In the genomic region with DNA sequence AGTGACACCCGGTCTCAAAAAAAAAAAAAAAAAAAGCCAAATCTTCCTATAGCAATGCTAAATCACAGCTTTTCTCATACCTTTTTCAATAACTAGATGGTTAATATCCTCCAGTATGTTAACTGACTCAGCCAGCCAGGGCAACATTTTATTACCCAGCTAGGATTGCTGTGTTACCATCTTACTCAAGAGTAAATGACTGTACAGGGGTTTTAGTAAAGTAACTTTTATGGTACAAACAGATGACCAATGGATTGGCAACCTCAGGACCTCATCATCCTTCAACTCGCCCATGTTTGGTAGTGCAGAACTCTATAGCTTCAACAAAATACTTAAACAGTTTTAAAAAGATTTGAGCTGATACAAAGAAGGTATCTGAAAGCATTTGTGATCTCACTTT, we compare ENCODE assay signal across 32 cellular contexts.
"Had no signal": no experiment of that assay in that cellular context is flagged by ENCODE, and none has a peak within 500 bp of the region (broad histone marks: within the 10 kb centered on the region; RNA-seq: fewer than 3 reads in every experiment).

No MANE protein-coding gene starts in this region.

- H3K27ac ChIP-seq: adrenal gland, body of pancreas, coronary artery, dorsolateral prefrontal cortex, foreskin keratinocyte, heart right ventricle, parathyroid adenoma, psoas muscle, sigmoid colon, suprapubic skin, tibial artery, upper lobe of right lung had no signal

- H3K4me3 Mint-ChIP-seq: activated naive CD8-positive, alpha-beta T cell treated with anti-CD3 and anti-CD28 coated beads for 36 hours; activated T-cell treated with anti-CD3 and anti-CD28 coated beads, Interleukin-2, amount 50 U/mL, for 72 hours; memory B cell; naive thymus-derived CD8-positive, alpha-beta T cell; neural crest cell; stimulated activated memory B cell treated with anti-CD40 and anti-IgM and Interleukin-4, amounts not matched to agents 10 μg/mL and 1 μg/mL and 100 μg/mL, for 72 hours; stimulated activated naive CD8-positive, alpha-beta T cell treated with anti-CD3 and anti-CD28 coated beads, Interleukin-15, amount 100 ng/mL, for 72 hours; T-helper 1 cell treated with Interleukin-12 subunit alpha and Interleukin-12 subunit beta and Interleukin-4 antibody, amounts not matched to agents 30 μg/mL and 1 μg/mL, for 36 hours; WTC11 had no signal

- H3K4me1 ChIP-seq: adrenal gland, body of pancreas, parathyroid adenoma, suprapubic skin, upper lobe of right lung had no signal

- H3K27me3 ChIP-seq: adrenal gland, body of pancreas, dorsolateral prefrontal cortex, foreskin keratinocyte, heart right ventricle, sigmoid colon, suprapubic skin, tibial artery, upper lobe of right lung had no signal

- DNase-seq: activated naive CD4-positive, alpha-beta T cell treated with Interleukin-2 at 50 U/mL for 16 hours; activated naive CD8-positive, alpha-beta T cell treated with anti-CD3 and anti-CD28 coated beads for 36 hours; activated T-cell treated with anti-CD3 and anti-CD28 coated beads for 4 hours; activated T-cell treated with anti-CD3 and anti-CD28 coated beads, Interleukin-2, amount 50 U/mL, for 72 hours; adrenal gland; aorta; body of pancreas; dorsolateral prefrontal cortex; effector memory CD4-positive, alpha-beta T cell; foreskin keratinocyte; heart right ventricle; midbrain; naive thymus-derived CD8-positive, alpha-beta T cell; occipital lobe; psoas muscle; sigmoid colon; stimulated activated CD4-positive, alpha-beta T cell treated with anti-CD3 and anti-CD28 coated beads, Interleukin-1b, Interleukin-23, amount 100 ng/mL, for 48 hours; stimulated activated CD4-positive, alpha-beta T cell treated with anti-CD3 and anti-CD28 coated beads, Interleukin-4, amount 100 ng/mL, for 4 hours; stimulated activated CD8-positive, alpha-beta memory T cell treated with anti-CD3 and anti-CD28 coated beads, Interleukin-4, amount 100 ng/mL, for 48 hours; stimulated activated naive CD8-positive, alpha-beta T cell treated with anti-CD3 and anti-CD28 coated beads, Interleukin-15, amount 100 ng/mL, for 72 hours; T-helper 9 cell; tibial artery; upper lobe of right lung had no signal

- H3K27me3 Mint-ChIP-seq: activated naive CD8-positive, alpha-beta T cell treated with anti-CD3 and anti-CD28 coated beads for 36 hours; memory B cell; naive thymus-derived CD8-positive, alpha-beta T cell; stimulated activated memory B cell treated with anti-CD40 and anti-IgM and Interleukin-4, amounts not matched to agents 10 μg/mL and 1 μg/mL and 100 μg/mL, for 72 hours; stimulated activated naive CD8-positive, alpha-beta T cell treated with anti-CD3 and anti-CD28 coated beads, Interleukin-15, amount 100 ng/mL, for 72 hours had no signal

- H3K4me3 ChIP-seq: adrenal gland, body of pancreas, coronary artery, dorsolateral prefrontal cortex, heart right ventricle, psoas muscle, sigmoid colon, smooth muscle cell, suprapubic skin, tibial artery, upper lobe of right lung had no signal

- H3K4me2 ChIP-seq: smooth muscle cell had no signal

- H3K27ac Mint-ChIP-seq: activated naive CD8-positive, alpha-beta T cell treated with anti-CD3 and anti-CD28 coated beads for 36 hours; activated T-cell treated with anti-CD3 and anti-CD28 coated beads, Interleukin-2, amount 50 U/mL, for 72 hours; memory B cell; naive thymus-derived CD8-positive, alpha-beta T cell; stimulated activated memory B cell treated with anti-CD40 and anti-IgM and Interleukin-4, amounts not matched to agents 10 μg/mL and 1 μg/mL and 100 μg/mL, for 72 hours; T-helper 1 cell treated with Interleukin-12 subunit alpha and Interleukin-12 subunit beta and Interleukin-4 antibody, amounts not matched to agents 30 μg/mL and 1 μg/mL, for 36 hours; WTC11 had no signal

- H3K9ac ChIP-seq: parathyroid adenoma had no signal

- H3K79me2 ChIP-seq: parathyroid adenoma had no signal

- H3K9me3 ChIP-seq: adrenal gland, body of pancreas, heart right ventricle, psoas muscle, sigmoid colon, suprapubic skin, tibial artery, upper lobe of right lung had no signal

- H3K9me3 Mint-ChIP-seq: activated naive CD8-positive, alpha-beta T cell treated with anti-CD3 and anti-CD28 coated beads for 36 hours; activated T-cell treated with anti-CD3 and anti-CD28 coated beads, Interleukin-2, amount 50 U/mL, for 72 hours; memory B cell; naive thymus-derived CD8-positive, alpha-beta T cell; neural crest cell; stimulated activated memory B cell treated with anti-CD40 and anti-IgM and Interleukin-4, amounts not matched to agents 10 μg/mL and 1 μg/mL and 100 μg/mL, for 72 hours; stimulated activated naive CD8-positive, alpha-beta T cell treated with anti-CD3 and anti-CD28 coated beads, Interleukin-15, amount 100 ng/mL, for 72 hours; T-helper 1 cell treated with Interleukin-12 subunit alpha and Interleukin-12 subunit beta and Interleukin-4 antibody, amounts not matched to agents 30 μg/mL and 1 μg/mL, for 36 hours; WTC11 had no signal

- H3K4me1 Mint-ChIP-seq: activated naive CD8-positive, alpha-beta T cell treated with anti-CD3 and anti-CD28 coated beads for 36 hours; naive thymus-derived CD8-positive, alpha-beta T cell; stimulated activated memory B cell treated with anti-CD40 and anti-IgM and Interleukin-4, amounts not matched to agents 10 μg/mL and 1 μg/mL and 100 μg/mL, for 72 hours; stimulated activated naive CD8-positive, alpha-beta T cell treated with anti-CD3 and anti-CD28 coated beads, Interleukin-15, amount 100 ng/mL, for 72 hours had no signal

- H2AFZ ChIP-seq: parathyroid adenoma had no signal

- H3K36me3 ChIP-seq: adrenal gland had no signal

- ATAC-seq: activated T-cell treated with anti-CD3 and anti-CD28 coated beads, Interleukin-2, amount 50 U/mL, for 72 hours; body of pancreas; foreskin keratinocyte; heart right ventricle; naive thymus-derived CD8-positive, alpha-beta T cell; psoas muscle; stimulated activated memory B cell treated with anti-CD40 and anti-IgM and Interleukin-4, amounts not matched to agents 10 μg/mL and 1 μg/mL and 100 μg/mL, for 72 hours; stimulated activated naive CD8-positive, alpha-beta T cell treated with anti-CD3 and anti-CD28 coated beads, Interleukin-15, amount 100 ng/mL, for 72 hours; upper lobe of right lung; WTC11 had no signal

- H3K36me3 Mint-ChIP-seq: WTC11 had no signal
